Comparison of ENCODE assay signal across 13 cellular contexts in the genomic region with DNA sequence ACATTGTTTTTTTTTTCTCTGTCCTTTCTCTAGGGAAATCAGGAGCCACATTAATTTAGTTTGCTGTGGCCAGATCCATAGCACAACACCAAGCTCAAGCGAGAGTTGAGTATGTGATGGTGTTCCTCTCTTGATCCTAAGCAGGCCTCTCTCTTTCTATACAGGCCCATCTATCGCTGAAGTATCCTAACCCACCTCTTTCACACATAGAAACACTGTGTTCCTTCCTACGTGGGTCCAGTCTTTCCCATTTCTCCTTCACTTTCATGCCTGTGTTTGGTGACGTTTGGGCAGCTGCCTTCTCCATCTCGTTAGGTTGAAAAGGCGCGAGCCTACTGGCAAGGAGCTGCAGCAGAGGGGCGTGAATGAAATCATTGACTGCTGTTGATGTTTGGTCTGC. TPM values are rescaled to one million over a fixed set of nuclear protein-coding genes. Genes with fewer than 3 reads are reported as not detected.
A peak's percentile ranks its signal among the peaks of the same experiment; 100 is the strongest.
DNase-seq lines count a peak whose midpoint lies in the region; ATAC-seq and TF ChIP-seq lines count a peak whose summit lies in the region.
"Had no signal": no experiment of that assay in that cellular context is flagged by ENCODE, and none has a peak within 500 bp of the region (broad histone marks: within the 10 kb centered on the region; RNA-seq: fewer than 3 reads in every experiment).

No MANE protein-coding gene starts in this region.

- intact Hi-C loops in Panc1 (cut with micrococcal nuclease; ENCODE audit: unreplicated experiment) (no loop called here), spleen (cut with DNase I; ENCODE audit: low total_unique reads) (no loop called here)

- H3K4me1 ChIP-seq in Panc1 (ENCODE audit: control insufficient read depth, insufficient read depth, low read length), result peaks cover 27% of the 10 kb centered on the region
- peaks cover 33 to 89% (median 54%) of the 10 kb centered on the region in 6 donors for H3K4me1 ChIP-seq in spleen

- CTCF ChIA-PET in Panc1 (lab: Charles Lee), result interaction anchor here (0.5 to 0.6 kb wide), 2 partner anchors 53 to 169 kb away, joined by 4 read pairs; no protein-coding TSS in a partner anchor

- H3K27me3 ChIP-seq in Panc1 (ENCODE audit: control insufficient read depth, insufficient read depth, low read length), result no peaks in the 10 kb centered on the region
- H3K27me3 ChIP-seq in spleen (replicated peaks in 1 of 7), result no peaks in the 10 kb centered on the region

- WGBS in spleen, 5 donors, result 80 to 86% (median 85%) methylated on average over 8 of the region's 8 CpGs

- peaks cover 66% of the 10 kb centered on the region for H3K4me1 Mint-ChIP-seq in activated T-cell treated with anti-CD3 and anti-CD28 coated beads, Interleukin-2, amount 50 U/mL, for 4 hours (ENCODE audit: low read depth)

- H3K9me3 ChIP-seq in Panc1 (ENCODE audit: control insufficient read depth, insufficient read depth, low read depth, low read length) (no peaks in the 10 kb centered on the region), spleen (no peaks in the 10 kb centered on the region)
- H3K9me3 ChIP-seq: thoracic aorta had no signal

- peak overlapping the region in 1 of 2 experiments; percentile 73; a peak in 1 of 4 replicates for H3K4me3 ChIP-seq in Panc1 (ENCODE audit: low read depth in 2 of 2, low read length in 2 of 2)
- peak overlapping the region; percentile 77 for H3K4me3 ChIP-seq in fibroblast of pulmonary artery (replicated peaks; ENCODE audit: low read depth, low read length)
- H3K4me3 ChIP-seq in spleen, result peak overlapping the region in 3 of 8 donors; percentile 76 to 98 (median 88)

- BruUV-seq in Panc1 (replicated peaks; lab: Mats Ljungman, UMichigan), result TSS peak; percentile 37

- peak overlapping the region; percentile 90 for H3K4me3 Mint-ChIP-seq in activated T-cell treated with anti-CD3 and anti-CD28 coated beads, Interleukin-2, amount 50 U/mL, for 4 hours

- H3K36me3 ChIP-seq in Panc1 (ENCODE audit: control insufficient read depth, insufficient read depth, low read length), result 0 out of 2 replicates have a peak, but pooled peaks cover 2% of the 10 kb centered on the region
- H3K36me3 ChIP-seq in spleen, result peaks cover 0 to 57% (median 19%) of the 10 kb centered on the region in 6 donors

- H3K27me3 Mint-ChIP-seq in activated T-cell treated with anti-CD3 and anti-CD28 coated beads, Interleukin-2, amount 50 U/mL, for 4 hours (ENCODE audit: low read depth), result no peaks in the 10 kb centered on the region

- TF ChIP-seq CTCF in Panc1 (IDR thresholded peaks at IDR 0.05) (no peak), fibroblast of pulmonary artery (IDR thresholded peaks at IDR 0.05; ENCODE audit: low read length, missing control alignments) (no peak), spleen (IDR thresholded peaks at IDR 0.05 in 8 of 11, conservative IDR thresholded peaks at IDR 0.05 in 3 of 11) (no peak)

- H3K27ac ChIP-seq in Panc1 (ENCODE audit: low read length) (no peak overlapping the region; the same call in 1 of the 2 replicates), spleen (peak overlapping the region in 7 of 8 donors; percentile 44 to 99 (median 98))
- H3K27ac ChIP-seq: parathyroid adenoma had no signal

- no peak for TF ChIP-seq POLR2A in spleen (IDR thresholded peaks at IDR 0.05)

- H3K36me3 Mint-ChIP-seq in activated T-cell treated with anti-CD3 and anti-CD28 coated beads, Interleukin-2, amount 50 U/mL, for 4 hours (ENCODE audit: insufficient read depth), result peaks cover 38% of the 10 kb centered on the region

- no peak for ATAC-seq in activated T-cell treated with anti-CD3 and anti-CD28 coated beads, Interleukin-2, amount 50 U/mL, for 4 hours
- ATAC-seq in Panc1 (no peak), GM21576 (IDR thresholded peaks at IDR 0.05; ENCODE audit: unreplicated experiment) (no peak)

- no peak for DNase-seq in activated T-cell treated with anti-CD3 and anti-CD28 coated beads, Interleukin-2, amount 50 U/mL, for 4 hours
- DNase-seq in activated T-cell treated with anti-CD3 and anti-CD28 coated beads, Interleukin-2, amount 50 U/mL, for 1 hour, result no peak
- DNase-seq in Panc1 (ENCODE audit: low read depth, low spot score) (no peak), fibroblast of pulmonary artery (ENCODE audit: low read depth) (no peak), spleen (no peak), COR-L47 (lab: John Stamatoyannopoulos, UW) (no peak), DMS79 (lab: John Stamatoyannopoulos, UW) (no peak)
- DNase-seq: GDM1, NCI-H1417 treated with DMSO at 0.1 percent for 48 hours had no signal

- no peaks in the 10 kb centered on the region for H3K9me3 Mint-ChIP-seq in activated T-cell treated with anti-CD3 and anti-CD28 coated beads, Interleukin-2, amount 50 U/mL, for 4 hours

- POLR2A ChIA-PET in Panc1 (lab: Charles Lee), result interaction anchor here (0.6 kb wide), 1 partner anchor 46 kb away, joined by 4 read pairs; a partner anchor contains a TSS

- in situ Hi-C loops in Panc1 (cut with HindIII; ENCODE audit: low pct_unique_long_range_greater_than_20kb, low sequenced_read_pairs), result no loop called here

RNA-seq across cellular contexts. Expression of a gene that starts 2.4 kb away (rescaled TPM):
- 10 to 100 TPM; 43.4 to 46.3 (median 44.8) TPM for total RNA-seq in activated T-cell treated with anti-CD3 and anti-CD28 coated beads, Interleukin-2, amount 50 U/mL, for 4 hours
- total RNA-seq in Panc1 (2021; ENCODE audit: unreplicated experiment), result 91.8 TPM
- 106 TPM for polyA plus RNA-seq in Panc1 (2012; ENCODE audit: insufficient read length)
- total RNA-seq in spleen, result 100 to 1,000 TPM in 5 of 7 donors, 10 to 100 TPM in 2; 65.8 to 126 (median 110) TPM
- polyA plus RNA-seq in spleen, result 10 to 100 TPM; 20.6 to 35.1 (median 20.9) TPM

RNA-seq across cellular contexts. Expression of a gene that starts 20.4 kb away (rescaled TPM):
- total RNA-seq in activated T-cell treated with anti-CD3 and anti-CD28 coated beads, Interleukin-2, amount 50 U/mL, for 4 hours, result 100 to 1,000 TPM; 368 to 384 (median 376) TPM
- total RNA-seq in Panc1 (2021; ENCODE audit: unreplicated experiment) (271 TPM), spleen (100 to 1,000 TPM; 139 to 195 (median 164) TPM)
- 244 TPM for polyA plus RNA-seq in Panc1 (2012; ENCODE audit: insufficient read length)
- 100 to 1,000 TPM in 1 of 3 donors, 10 to 100 TPM in 2; 77.5 to 104 (median 89.9) TPM for polyA plus RNA-seq in spleen

RNA-seq across cellular contexts. Expression of a gene that starts 23.6 kb away (rescaled TPM):
- total RNA-seq in activated T-cell treated with anti-CD3 and anti-CD28 coated beads, Interleukin-2, amount 50 U/mL, for 4 hours, result not detected
- total RNA-seq in Panc1 (2021; ENCODE audit: unreplicated experiment), result not detected
- not detected for polyA plus RNA-seq in Panc1 (2012; ENCODE audit: insufficient read length)
- not detected for total RNA-seq in spleen
- under 1 TPM; 0.03 to 0.04 (median 0.03) TPM for polyA plus RNA-seq in spleen

RNA-seq across cellular contexts. Expression of a gene that starts 46.2 kb away (rescaled TPM):
- not detected for total RNA-seq in activated T-cell treated with anti-CD3 and anti-CD28 coated beads, Interleukin-2, amount 50 U/mL, for 4 hours
- total RNA-seq in Panc1 (2021; ENCODE audit: unreplicated experiment) (0.15 TPM), spleen (1 to 10 TPM in 3 of 7 donors, under 1 TPM in 2, not detected in 2; 0.70 to 1.2 (median 1.1) TPM)
- 0.41 TPM for polyA plus RNA-seq in Panc1 (2012; ENCODE audit: insufficient read length)
- under 1 TPM; 0.30 to 0.51 (median 0.50) TPM for polyA plus RNA-seq in spleen
- total RNA-seq: cerebellum, thoracic aorta had no signal
